ENCODE assay signal across 1 cellular context in genomic region chr16:1193825-1194581, GRCh38.
TF ChIP-seq lines count a peak whose summit lies in the region.

No MANE protein-coding gene starts in this region.

TF ChIP-seq in SK-N-SH, 30 proteins besides CTCF, POLR2A, EP300 and RAD21:
- TF ChIP-seq JUND (IDR thresholded peaks at IDR 0.05): no peak
- no peak for TF ChIP-seq USF1 (IDR thresholded peaks at IDR 0.05; ENCODE audit: borderline replicate concordance, low read depth)
- no peak for TF ChIP-seq NRF1 (IDR thresholded peaks at IDR 0.05; ENCODE audit: low read depth, low read length)
- no peak for TF ChIP-seq FOXJ3 (CRISPR knock-in tag; IDR thresholded peaks at IDR 0.05)
- TF ChIP-seq NFIC (IDR thresholded peaks at IDR 0.05; ENCODE audit: borderline replicate concordance): no peak
- no peak for TF ChIP-seq RXRA (IDR thresholded peaks at IDR 0.05; ENCODE audit: borderline replicate concordance, low read depth)
- no peak for TF ChIP-seq REST (IDR thresholded peaks at IDR 0.05; ENCODE audit: low read depth, low read length)
- TF ChIP-seq YY1 (IDR thresholded peaks at IDR 0.05; ENCODE audit: low read depth): no peak
- no peak for TF ChIP-seq GABPA (IDR thresholded peaks at IDR 0.05; ENCODE audit: low read depth)
- no peak for TF ChIP-seq MAX (IDR thresholded peaks at IDR 0.05; ENCODE audit: low read depth)
- TF ChIP-seq RCOR1 (IDR thresholded peaks at IDR 0.05; ENCODE audit: low read length): no peak
- no peak for TF ChIP-seq EZH2phosphoT487 (IDR thresholded peaks at IDR 0.05; ENCODE audit: borderline replicate concordance, low read depth)
- no peak for TF ChIP-seq IRF3 (IDR thresholded peaks at IDR 0.05; ENCODE audit: low read depth, low read length)
- TF ChIP-seq FOSL2 (IDR thresholded peaks at IDR 0.05; ENCODE audit: borderline replicate concordance, low read depth): no peak
- no peak for TF ChIP-seq MXI1 (IDR thresholded peaks at IDR 0.05; ENCODE audit: low read depth, low read length)
- no peak for TF ChIP-seq ELF1 (IDR thresholded peaks at IDR 0.05)
- no peak for TF ChIP-seq FOXM1 (IDR thresholded peaks at IDR 0.05; ENCODE audit: low read depth)
- TF ChIP-seq USF2 (IDR thresholded peaks at IDR 0.05; ENCODE audit: borderline replicate concordance, low read depth, low read length): no peak
- no peak for TF ChIP-seq MEF2A (IDR thresholded peaks at IDR 0.05; ENCODE audit: borderline replicate concordance, low read depth)
